1 cellular context compared by ENCODE assay signal in the genomic region with DNA sequence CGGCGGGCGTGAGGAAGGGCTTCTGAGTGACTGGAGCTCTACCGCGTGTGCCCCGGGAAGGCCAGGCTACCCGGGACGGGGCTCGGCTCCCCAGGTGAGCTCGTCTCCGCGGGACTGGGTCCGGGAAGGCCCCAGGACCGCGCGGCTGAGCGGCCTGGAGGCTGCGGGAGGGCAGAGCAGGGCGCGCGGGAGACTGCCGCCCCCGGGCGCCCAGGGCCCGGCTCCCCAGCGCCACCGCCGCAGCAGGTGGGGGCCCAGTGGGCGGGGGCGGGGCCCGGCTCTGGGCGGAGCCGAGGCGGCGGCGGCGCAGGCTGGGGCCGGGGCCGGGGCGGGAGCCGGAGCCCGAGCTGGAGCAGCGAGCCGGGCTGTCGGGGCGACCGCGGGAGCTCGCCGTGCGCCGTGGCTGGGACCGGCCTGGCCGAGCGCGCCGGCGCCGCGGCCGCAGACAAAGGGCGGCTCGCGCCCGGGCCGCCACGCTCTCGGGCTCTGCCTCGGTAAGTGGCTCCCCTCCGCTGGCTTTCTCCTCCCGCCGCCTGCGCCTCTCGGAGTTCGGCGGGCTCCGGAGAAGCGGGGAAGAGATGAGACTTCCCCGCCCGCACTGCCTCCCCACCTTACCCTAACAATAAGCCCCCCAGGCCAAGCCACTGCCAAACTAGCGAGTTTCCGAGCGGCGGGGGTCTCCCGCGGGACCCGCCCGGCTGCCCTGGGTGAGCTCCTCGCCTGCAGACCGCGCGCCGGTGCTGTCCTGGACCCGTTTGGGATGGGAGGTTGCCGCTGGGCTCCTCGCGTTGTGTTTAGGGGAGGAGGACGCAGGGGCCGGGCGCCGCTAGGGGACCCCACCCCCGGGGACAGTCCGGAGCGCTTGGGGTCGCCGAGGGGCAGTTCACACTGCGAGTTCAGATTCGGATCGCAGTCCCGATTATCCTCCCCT.
TF ChIP-seq lines count a peak whose summit lies in the region.

A gene (plus strand): TSS at position 338 of the 931 bp plus-strand sequence. CDS start 103,872 bp downstream, outside the sequence.

TF ChIP-seq in IMR-90, 13 proteins besides CTCF, POLR2A, EP300 and RAD21:
- TF ChIP-seq, protein P1, sequence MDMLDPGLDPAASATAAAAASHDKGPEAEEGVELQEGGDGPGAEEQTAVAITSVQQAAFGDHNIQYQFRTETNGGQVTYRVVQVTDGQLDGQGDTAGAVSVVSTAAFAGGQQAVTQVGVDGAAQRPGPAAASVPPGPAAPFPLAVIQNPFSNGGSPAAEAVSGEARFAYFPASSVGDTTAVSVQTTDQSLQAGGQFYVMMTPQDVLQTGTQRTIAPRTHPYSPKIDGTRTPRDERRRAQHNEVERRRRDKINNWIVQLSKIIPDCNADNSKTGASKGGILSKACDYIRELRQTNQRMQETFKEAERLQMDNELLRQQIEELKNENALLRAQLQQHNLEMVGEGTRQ (IDR thresholded peaks at IDR 0.05; ENCODE audit: low read depth, low read length): no peak
- no peak for TF ChIP-seq FOS (IDR thresholded peaks at IDR 0.05; ENCODE audit: low read depth, low read length)
- TF ChIP-seq, protein P2, sequence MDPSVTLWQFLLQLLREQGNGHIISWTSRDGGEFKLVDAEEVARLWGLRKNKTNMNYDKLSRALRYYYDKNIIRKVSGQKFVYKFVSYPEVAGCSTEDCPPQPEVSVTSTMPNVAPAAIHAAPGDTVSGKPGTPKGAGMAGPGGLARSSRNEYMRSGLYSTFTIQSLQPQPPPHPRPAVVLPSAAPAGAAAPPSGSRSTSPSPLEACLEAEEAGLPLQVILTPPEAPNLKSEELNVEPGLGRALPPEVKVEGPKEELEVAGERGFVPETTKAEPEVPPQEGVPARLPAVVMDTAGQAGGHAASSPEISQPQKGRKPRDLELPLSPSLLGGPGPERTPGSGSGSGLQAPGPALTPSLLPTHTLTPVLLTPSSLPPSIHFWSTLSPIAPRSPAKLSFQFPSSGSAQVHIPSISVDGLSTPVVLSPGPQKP (IDR thresholded peaks at IDR 0.05; ENCODE audit: borderline replicate concordance, low read depth, low read length): no peak
